ENCODE assay signal across 8 cellular contexts in genomic region chr2:20516646-20517341, GRCh38.
DNase-seq lines count a peak whose midpoint lies in the region; ATAC-seq and TF ChIP-seq lines count a peak whose summit lies in the region.

No MANE protein-coding gene starts in this region.

- peak; percentile 31 for DNase-seq in AG08395 (ENCODE audit: low spot score)
- peak; percentile 27 for DNase-seq in glomerular visceral epithelial cell (ENCODE audit: extremely low spot score)
- DNase-seq in thyroid gland, result peak; percentile 75 to 78
- no peak for DNase-seq in NCI-H82 treated with DMSO at 0.1 percent for 48 hours (lab: John Stamatoyannopoulos, UW; ENCODE audit: unreplicated experiment)
- DNase-seq in activated naive CD8-positive, alpha-beta T cell treated with anti-CD3 and anti-CD28 coated beads, Interleukin-2, amount 50 U/mL, for 24 hours, result no peak
- DNase-seq in posterior vena cava (ENCODE audit: low spot score), result no peak

- no peak overlapping the region for H3K27ac Mint-ChIP-seq in activated naive CD8-positive, alpha-beta T cell treated with anti-CD3 and anti-CD28 coated beads, Interleukin-2, amount 50 U/mL, for 24 hours

- ATAC-seq in GM19452 (IDR thresholded peaks at IDR 0.05; ENCODE audit: unreplicated experiment), result peak; percentile 93
- peak; percentile 96 for ATAC-seq in HG03432 (IDR thresholded peaks at IDR 0.05; ENCODE audit: unreplicated experiment)
- no peak for ATAC-seq in activated naive CD8-positive, alpha-beta T cell treated with anti-CD3 and anti-CD28 coated beads, Interleukin-2, amount 50 U/mL, for 24 hours

- intact Hi-C loops in thyroid gland (cut with DNase I), result no loop called here
- intact Hi-C loops in posterior vena cava (cut with DNase I), result no loop called here

- H3K27me3 Mint-ChIP-seq in activated naive CD8-positive, alpha-beta T cell treated with anti-CD3 and anti-CD28 coated beads, Interleukin-2, amount 50 U/mL, for 24 hours, result peaks cover 12% of the 10 kb centered on the region

- no peak for TF ChIP-seq POLR2A in thyroid gland (IDR thresholded peaks at IDR 0.05)

- H3K27me3 ChIP-seq in thyroid gland, result no peaks in the 10 kb centered on the region

- no peak overlapping the region for H3K4me3 Mint-ChIP-seq in activated naive CD8-positive, alpha-beta T cell treated with anti-CD3 and anti-CD28 coated beads, Interleukin-2, amount 50 U/mL, for 24 hours

- no peaks in the 10 kb centered on the region for H3K9me3 ChIP-seq in thyroid gland

- no peak for TF ChIP-seq CTCF in thyroid gland (IDR thresholded peaks at IDR 0.05)

- peaks cover 7 to 21% of the 10 kb centered on the region in 2 donors for H3K4me1 ChIP-seq in thyroid gland

- H3K4me3 ChIP-seq in thyroid gland (replicated peaks in 1 of 3), result no peak overlapping the region

- no peaks in the 10 kb centered on the region for H3K36me3 ChIP-seq in thyroid gland

- H3K27ac ChIP-seq in thyroid gland, result peak overlapping the region; percentile 52 to 80 (median 72)

- H3K9me3 Mint-ChIP-seq in activated naive CD8-positive, alpha-beta T cell treated with anti-CD3 and anti-CD28 coated beads, Interleukin-2, amount 50 U/mL, for 24 hours, result no peaks in the 10 kb centered on the region

- peaks cover 6% of the 10 kb centered on the region for H3K4me1 Mint-ChIP-seq in activated naive CD8-positive, alpha-beta T cell treated with anti-CD3 and anti-CD28 coated beads, Interleukin-2, amount 50 U/mL, for 24 hours

- H3K36me3 Mint-ChIP-seq in activated naive CD8-positive, alpha-beta T cell treated with anti-CD3 and anti-CD28 coated beads, Interleukin-2, amount 50 U/mL, for 24 hours (ENCODE audit: low read depth), result no peaks in the 10 kb centered on the region

- WGBS in thyroid gland, 2 donors, result 35 to 41% methylated on average over 10 of the region's 10 CpGs

Comparison
In these comparisons a context has a peak if more than half of its experiments do, and no peak if none do; other contexts are left out.
1. DNase-seq: peak in AG08395 (single experiment), glomerular visceral epithelial cell (single experiment) and thyroid gland (2 of 2); none in NCI-H82 treated with DMSO at 0.1 percent for 48 hours (single experiment), activated naive CD8-positive, alpha-beta T cell treated with anti-CD3 and anti-CD28 coated beads, Interleukin-2, amount 50 U/mL, for 24 hours (single experiment) and posterior vena cava (single experiment).